ENCODE assay signal across 11 cellular contexts in genomic region chr9:129052592-129052991, GRCh38. TPM values are rescaled to one million over a fixed set of nuclear protein-coding genes. Genes with fewer than 3 reads are reported as not detected.
DNase-seq lines count a peak whose midpoint lies in the region; ATAC-seq and TF ChIP-seq lines count a peak whose summit lies in the region.
"Had no signal": no experiment of that assay in that cellular context is flagged by ENCODE, and none has a peak within 500 bp of the region (broad histone marks: within the 10 kb centered on the region; RNA-seq: fewer than 3 reads in every experiment).

No MANE protein-coding gene starts in this region.

- H4K5ac ChIP-seq in H9 (ENCODE audit: insufficient read length, low read depth, low read length) = no peak overlapping the region

- no peak for TF ChIP-seq CTCF in H9 (conservative IDR thresholded peaks at IDR 0.05)

- no peak overlapping the region for H2AK5ac ChIP-seq in H9 (ENCODE audit: insufficient read length, low read length)

- H3K27me3 Mint-ChIP-seq in H9 (ENCODE audit: low read depth) = no peaks in the 10 kb centered on the region
- H3K27me3 Mint-ChIP-seq: activated T-cell treated with anti-CD3 and anti-CD28 coated beads, Interleukin-2, amount 50 U/mL, for 24 hours; naive thymus-derived CD4-positive, alpha-beta T cell had no signal

- H4K20me1 ChIP-seq in H9 (ENCODE audit: control insufficient read depth, insufficient read depth, insufficient read length) = peaks cover 3% of the 10 kb centered on the region

- H3K27me3 ChIP-seq in mucosa of stomach (ENCODE audit: control insufficient read depth, insufficient read depth, low read length) (no peaks in the 10 kb centered on the region), H9 (ENCODE audit: insufficient read depth, low read length) (no peaks in the 10 kb centered on the region)

- H3K4me3 ChIP-seq in mucosa of stomach (ENCODE audit: low read length) = no peak overlapping the region

- no peak overlapping the region for H3K56ac ChIP-seq in H9 (ENCODE audit: insufficient read length, low read depth, low read length)

- ATAC-seq in HG02938 (IDR thresholded peaks at IDR 0.05; ENCODE audit: unreplicated experiment) (no peak), HG02852 (IDR thresholded peaks at IDR 0.05; ENCODE audit: unreplicated experiment) (no peak), HG03565 (IDR thresholded peaks at IDR 0.05; ENCODE audit: unreplicated experiment) (no peak)
- ATAC-seq: naive thymus-derived CD4-positive, alpha-beta T cell had no signal

- no peaks in the 10 kb centered on the region for H3K79me1 ChIP-seq in H9 (ENCODE audit: insufficient read depth, low read depth, low read length, poor library complexity, severe bottlenecking)

- H3K18ac ChIP-seq in H9 (ENCODE audit: insufficient read length, low read depth, low read length) = no peak overlapping the region

- no peaks in the 10 kb centered on the region for H3K4me1 Mint-ChIP-seq in H9
- H3K4me1 Mint-ChIP-seq: naive thymus-derived CD4-positive, alpha-beta T cell had no signal

- H3K4me1 ChIP-seq in mucosa of stomach (ENCODE audit: control insufficient read depth, insufficient read depth, low read length) = peaks cover 21% of the 10 kb centered on the region
- no peaks in the 10 kb centered on the region for H3K4me1 ChIP-seq in H9 (ENCODE audit: insufficient read depth, low read length)

- no peak overlapping the region for H3K23ac ChIP-seq in H9 (ENCODE audit: insufficient read length, low read depth, low read length)

- no peak overlapping the region for H2BK5ac ChIP-seq in H9 (ENCODE audit: insufficient read length, low read length)

- no peaks in the 10 kb centered on the region for H3K9me3 Mint-ChIP-seq in H9
- H3K9me3 Mint-ChIP-seq: activated T-cell treated with anti-CD3 and anti-CD28 coated beads, Interleukin-2, amount 50 U/mL, for 24 hours; naive thymus-derived CD4-positive, alpha-beta T cell had no signal

- DNase-seq in DMS 273 (lab: John Stamatoyannopoulos, UW; ENCODE audit: unreplicated experiment) = peak; percentile 91
- peak; percentile 73 for DNase-seq in NCI-H2171 treated with DMSO at 0.1 percent for 48 hours (lab: John Stamatoyannopoulos, UW)
- peak; percentile 80 for DNase-seq in epithelial cell of prostate (ENCODE audit: low read depth, low spot score)
- DNase-seq in H9 = no peak
- DNase-seq: activated T-cell treated with anti-CD3 and anti-CD28 coated beads, Interleukin-2, amount 50 U/mL, for 24 hours; aorta; naive thymus-derived CD4-positive, alpha-beta T cell had no signal

- no peak overlapping the region for H4K8ac ChIP-seq in H9 (replicated peaks; ENCODE audit: insufficient read length, low read depth, low read length)

- no peak overlapping the region for H3K14ac ChIP-seq in H9 (ENCODE audit: insufficient read depth, low read length)

- WGBS in H9 (ENCODE audit: extremely low coverage, insufficient read length, low lambda C conversion rate) = no CpG with 5 or more reads among the region's 8 CpGs

- H3K9me3 ChIP-seq in mucosa of stomach (ENCODE audit: control insufficient read depth, low read length) (no peaks in the 10 kb centered on the region), H9 (ENCODE audit: control insufficient read depth, low read depth, low read length) (no peaks in the 10 kb centered on the region)

- H4K91ac ChIP-seq in H9 (ENCODE audit: insufficient read length, low read depth, low read length) = no peak overlapping the region

- no peak overlapping the region for H2BK20ac ChIP-seq in H9 (ENCODE audit: low read depth, low read length, poor library complexity, severe bottlenecking)

- no peak overlapping the region for H2BK120ac ChIP-seq in H9 (ENCODE audit: low read depth, low read length, poor library complexity, severe bottlenecking)

- peak overlapping the region; percentile 53 for H3K9ac ChIP-seq in mucosa of stomach (ENCODE audit: low read length)
- H3K9ac ChIP-seq in H9 (ENCODE audit: extremely low read depth, insufficient read length, low read length) = no peak overlapping the region

- no peak overlapping the region for H3K4me3 Mint-ChIP-seq in H9
- H3K4me3 Mint-ChIP-seq: activated T-cell treated with anti-CD3 and anti-CD28 coated beads, Interleukin-2, amount 50 U/mL, for 24 hours; naive thymus-derived CD4-positive, alpha-beta T cell had no signal

- peaks cover 18 to 43% (median 30%) of the 10 kb centered on the region in 3 experiments; a peak in 6 of 7 replicates for H3K36me3 Mint-ChIP-seq in H9 (ENCODE audit: insufficient read depth in 1 of 3, low read depth in 3 of 3)

- H3K27ac Mint-ChIP-seq in H9 = no peak overlapping the region
- H3K27ac Mint-ChIP-seq: activated T-cell treated with anti-CD3 and anti-CD28 coated beads, Interleukin-2, amount 50 U/mL, for 24 hours had no signal

- no peak overlapping the region for H2BK15ac ChIP-seq in H9 (ENCODE audit: low read depth, low read length)

- H3K79me2 ChIP-seq in H9 (ENCODE audit: insufficient read depth, low read length) = no peaks in the 10 kb centered on the region

- H3K4me2 ChIP-seq in H9 (ENCODE audit: insufficient read depth, insufficient read length, low read length) = no peak overlapping the region

- no peak overlapping the region for H2BK12ac ChIP-seq in H9 (ENCODE audit: insufficient read length, low read depth, low read length)

- H3K23me2 ChIP-seq in H9 (ENCODE audit: insufficient read length, low read depth, low read length, poor library complexity, severe bottlenecking) = no peaks in the 10 kb centered on the region

- no peak overlapping the region for H2AFZ ChIP-seq in H9 (ENCODE audit: low read length)

- H3T11ph ChIP-seq in H9 (ENCODE audit: low read length) = no peak overlapping the region

- H3K4ac ChIP-seq in H9 (ENCODE audit: low read depth, low read length) = no peak overlapping the region

- H3K27ac ChIP-seq in epithelial cell of prostate = peak overlapping the region; percentile 31
- no peak overlapping the region for H3K27ac ChIP-seq in H9 (ENCODE audit: insufficient read length, low read depth, low read length)

- peaks cover 3% of the 10 kb centered on the region for H3K36me3 ChIP-seq in mucosa of stomach (ENCODE audit: control insufficient read depth, insufficient read depth, low read length)

RNA-seq across cellular contexts. Expression of gene MIGA2, which starts 16.2 kb away (rescaled TPM):
- 37.8 and 38.8 TPM in 2 replicates for total RNA-seq in H9 (2021)

RNA-seq across cellular contexts. Expression of gene SH3GLB2, which starts 24.5 kb away (rescaled TPM):
- 69.0 and 69.5 TPM in 2 replicates for total RNA-seq in H9 (2021)

RNA-seq across cellular contexts. Expression of gene DOLPP1, which starts 28.3 kb away (rescaled TPM):
- total RNA-seq in H9 (2021) = 42.6 and 43.3 TPM in 2 replicates

RNA-seq across cellular contexts. Expression of gene CRAT, which starts 58.0 kb away (rescaled TPM):
- 15.0 and 15.7 TPM in 2 replicates for total RNA-seq in H9 (2021)

RNA-seq across cellular contexts. Expression of gene PTPA, which starts 58.6 kb away (rescaled TPM):
- total RNA-seq in H9 (2021) = 140 and 145 TPM in 2 replicates
